In the genomic region with DNA sequence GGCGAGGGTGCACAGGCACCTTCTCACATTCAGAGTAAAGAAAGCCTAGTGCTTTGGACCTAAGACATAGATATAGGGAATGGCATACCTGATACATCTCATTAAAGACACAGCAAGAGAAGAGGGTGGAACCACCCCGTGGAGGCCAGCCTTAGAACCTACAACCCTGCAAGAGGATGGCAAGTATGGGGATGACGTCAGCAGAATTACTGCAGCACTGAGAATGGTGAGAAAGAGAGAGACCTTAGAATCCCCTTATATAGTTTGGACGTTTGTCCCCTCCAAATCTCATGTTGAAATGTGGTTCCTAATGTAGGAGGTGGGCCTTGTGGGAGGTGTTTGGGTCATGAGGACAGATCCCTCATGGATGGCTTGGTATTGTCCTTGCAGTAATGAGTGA, we compare ENCODE assay signal across 39 cellular contexts. TPM values are rescaled to one million over a fixed set of nuclear protein-coding genes. Genes with fewer than 3 reads are reported as not detected.
"Had no signal": no experiment of that assay in that cellular context is flagged by ENCODE, and none has a peak within 500 bp of the region (broad histone marks: within the 10 kb centered on the region; RNA-seq: fewer than 3 reads in every experiment).

No MANE protein-coding gene starts in this region.

- H3K4me3 Mint-ChIP-seq: activated CD4-positive, alpha-beta memory T cell treated with anti-CD3 and anti-CD28 coated beads, Interleukin-2, amount 10 ng/mL, durations not matched to agents 7 days and 5 days; activated CD4-positive, alpha-beta T cell treated with anti-CD3 and anti-CD28 coated beads for 36 hours; activated CD4-positive, alpha-beta T cell treated with anti-CD3 and anti-CD28 coated beads, Interleukin-2, amount 10 ng/mL, durations not matched to agents 7 days and 5 days; activated CD8-positive, alpha-beta memory T cell treated with anti-CD3 and anti-CD28 coated beads, Interleukin-2, amount 10 ng/mL, durations not matched to agents 7 days and 5 days; activated CD8-positive, alpha-beta T cell treated with anti-CD3 and anti-CD28 coated beads, Interleukin-2, amount 10 ng/mL, durations not matched to agents 7 days and 5 days; activated naive CD4-positive, alpha-beta T cell treated with anti-CD3 and anti-CD28 coated beads for 36 hours; activated naive CD8-positive, alpha-beta T cell treated with anti-CD3 and anti-CD28 coated beads for 36 hours; activated T-cell treated with anti-CD3 and anti-CD28 coated beads, Interleukin-2, amount 50 U/mL, for 4 hours; activated T-cell treated with anti-CD3 and anti-CD28 coated beads, Interleukin-2, amount 50 U/mL, for 72 hours; activated T-helper 1 cell treated with anti-CD3 and anti-CD28 coated beads, Interleukin-12 subunit alpha, Interleukin-12 subunit beta, Interleukin-2, Interleukin-4 antibody, amounts not matched to agents 30 ng/mL and 10 ng/mL and 1 ng/mL, durations not matched to agents 14 hours and 24 hours and 36 hours; activated T-helper 17 cell treated with anti-CD3 and anti-CD28 coated beads, Interleukin-2, amount 50 U/mL, for 72 hours; T-helper 1 cell treated with Interleukin-12 subunit alpha and Interleukin-12 subunit beta and Interleukin-4 antibody, amounts not matched to agents 30 μg/mL and 1 μg/mL, for 36 hours; T-helper 2 cell treated with Interferon-gamma antibody and Interleukin-4, amounts not matched to agents 5 μg/mL and 100 μg/mL, for 36 hours had no signal

- H3K36me3 Mint-ChIP-seq: activated CD8-positive, alpha-beta memory T cell treated with anti-CD3 and anti-CD28 coated beads, Interleukin-2, amount 10 ng/mL, durations not matched to agents 7 days and 5 days; activated naive CD4-positive, alpha-beta T cell treated with anti-CD3 and anti-CD28 coated beads, Interleukin-2, amount 50 U/mL, for 72 hours; activated naive CD8-positive, alpha-beta T cell treated with anti-CD3 and anti-CD28 coated beads for 36 hours had no signal

- H3K9me3 ChIP-seq: adrenal gland, body of pancreas, breast epithelium had no signal

- H3K4me1 Mint-ChIP-seq: activated CD4-positive, alpha-beta memory T cell treated with anti-CD3 and anti-CD28 coated beads, Interleukin-2, amount 10 ng/mL, durations not matched to agents 7 days and 5 days; activated CD4-positive, alpha-beta T cell treated with anti-CD3 and anti-CD28 coated beads for 36 hours; activated CD4-positive, alpha-beta T cell treated with anti-CD3 and anti-CD28 coated beads, Interleukin-2, amount 10 ng/mL, durations not matched to agents 7 days and 5 days; activated CD8-positive, alpha-beta memory T cell treated with anti-CD3 and anti-CD28 coated beads, Interleukin-2, amount 10 ng/mL, durations not matched to agents 7 days and 5 days; activated naive CD8-positive, alpha-beta T cell treated with anti-CD3 and anti-CD28 coated beads for 36 hours; activated T-helper 17 cell treated with anti-CD3 and anti-CD28 coated beads, Interleukin-2, amount 50 U/mL, for 72 hours had no signal

- H3K4me1 ChIP-seq: adrenal gland, body of pancreas, breast epithelium had no signal

- DNase-seq: activated CD4-positive, alpha-beta memory T cell treated with anti-CD3 and anti-CD28 coated beads, Interleukin-2, amount 10 ng/mL, durations not matched to agents 7 days and 5 days; activated CD4-positive, alpha-beta T cell treated with anti-CD3 and anti-CD28 coated beads for 1 hour; activated CD4-positive, alpha-beta T cell treated with anti-CD3 and anti-CD28 coated beads for 36 hours; activated CD4-positive, alpha-beta T cell treated with anti-CD3 and anti-CD28 coated beads for 48 hours; activated CD4-positive, alpha-beta T cell treated with anti-CD3 and anti-CD28 coated beads, Interleukin-2, amount 10 ng/mL, durations not matched to agents 7 days and 5 days; activated CD4-positive, alpha-beta T cell treated with anti-CD3 and anti-CD28 coated beads, Interleukin-2, amount 50 U/mL, for 48 hours; activated CD4-positive, CD25-positive, alpha-beta regulatory T cell; activated CD8-positive, alpha-beta memory T cell treated with anti-CD3 and anti-CD28 coated beads for 24 hours; activated CD8-positive, alpha-beta memory T cell treated with anti-CD3 and anti-CD28 coated beads, Interleukin-2, amount 10 ng/mL, durations not matched to agents 7 days and 5 days; activated CD8-positive, alpha-beta T cell treated with anti-CD3 and anti-CD28 coated beads, Interleukin-2, amount 10 ng/mL, durations not matched to agents 7 days and 5 days; activated effector memory CD4-positive, alpha-beta T cell treated with anti-CD3 and anti-CD28 coated beads, Interleukin-2, amount 50 U/mL, for 16 hours; activated gamma-delta T cell treated with Interleukin-2 at 50 U/mL for 16 hours; activated naive CD4-positive, alpha-beta T cell; activated naive CD4-positive, alpha-beta T cell treated with anti-CD3 and anti-CD28 coated beads for 36 hours; activated naive CD4-positive, alpha-beta T cell treated with anti-CD3 and anti-CD28 coated beads, Interleukin-2, amount 50 U/mL, for 16 hours; activated naive CD8-positive, alpha-beta T cell treated with anti-CD3 and anti-CD28 coated beads for 36 hours; activated T-cell treated with anti-CD3 and anti-CD28 coated beads for 4 hours; activated T-cell treated with anti-CD3 and anti-CD28 coated beads, Interleukin-2, amount 50 U/mL, for 1 hour; activated T-cell treated with anti-CD3 and anti-CD28 coated beads, Interleukin-2, amount 50 U/mL, for 4 hours; activated T-cell treated with anti-CD3 and anti-CD28 coated beads, Interleukin-2, amount 50 U/mL, for 72 hours; adrenal gland; amniotic stem cell; aorta; body of pancreas; brain microvascular endothelial cell; central memory CD4-positive, alpha-beta T cell; T-helper 2 cell; T-helper 9 cell had no signal

- FAIRE-seq: astrocyte, colon, TTC549 had no signal

- H3K27ac ChIP-seq: adrenal gland, body of pancreas, brain microvascular endothelial cell, breast epithelium, VCaP had no signal

- H3K9me3 Mint-ChIP-seq: activated CD4-positive, alpha-beta T cell treated with anti-CD3 and anti-CD28 coated beads, Interleukin-2, amount 10 ng/mL, durations not matched to agents 7 days and 5 days; activated T-helper 1 cell treated with anti-CD3 and anti-CD28 coated beads, Interleukin-12 subunit alpha, Interleukin-12 subunit beta, Interleukin-2, Interleukin-4 antibody, amounts not matched to agents 30 ng/mL and 10 ng/mL and 1 ng/mL, durations not matched to agents 14 hours and 24 hours and 36 hours had no signal

- H3K4me3 ChIP-seq: adrenal gland, body of pancreas, breast epithelium had no signal

- H3K27ac Mint-ChIP-seq: activated CD4-positive, alpha-beta memory T cell treated with anti-CD3 and anti-CD28 coated beads, Interleukin-2, amount 10 ng/mL, durations not matched to agents 7 days and 5 days; activated CD4-positive, alpha-beta T cell treated with anti-CD3 and anti-CD28 coated beads for 36 hours; activated CD4-positive, alpha-beta T cell treated with anti-CD3 and anti-CD28 coated beads, Interleukin-2, amount 10 ng/mL, durations not matched to agents 7 days and 5 days; activated CD8-positive, alpha-beta memory T cell treated with anti-CD3 and anti-CD28 coated beads, Interleukin-2, amount 10 ng/mL, durations not matched to agents 7 days and 5 days; activated CD8-positive, alpha-beta T cell treated with anti-CD3 and anti-CD28 coated beads, Interleukin-2, amount 10 ng/mL, durations not matched to agents 7 days and 5 days; activated naive CD4-positive, alpha-beta T cell treated with anti-CD3 and anti-CD28 coated beads for 36 hours; activated naive CD4-positive, alpha-beta T cell treated with anti-CD3 and anti-CD28 coated beads, Interleukin-2, amount 50 U/mL, for 72 hours; activated naive CD8-positive, alpha-beta T cell treated with anti-CD3 and anti-CD28 coated beads for 36 hours; activated T-cell treated with anti-CD3 and anti-CD28 coated beads, Interleukin-2, amount 50 U/mL, for 72 hours; activated T-helper 1 cell treated with anti-CD3 and anti-CD28 coated beads, Interleukin-12 subunit alpha, Interleukin-12 subunit beta, Interleukin-2, Interleukin-4 antibody, amounts not matched to agents 30 ng/mL and 10 ng/mL and 1 ng/mL, durations not matched to agents 14 hours and 24 hours and 36 hours; activated T-helper 17 cell treated with anti-CD3 and anti-CD28 coated beads, Interleukin-2, amount 50 U/mL, for 72 hours; T-helper 1 cell treated with Interleukin-12 subunit alpha and Interleukin-12 subunit beta and Interleukin-4 antibody, amounts not matched to agents 30 μg/mL and 1 μg/mL, for 36 hours; T-helper 2 cell treated with Interferon-gamma antibody and Interleukin-4, amounts not matched to agents 5 μg/mL and 100 μg/mL, for 36 hours had no signal

- H3K27me3 Mint-ChIP-seq: activated CD4-positive, alpha-beta memory T cell treated with anti-CD3 and anti-CD28 coated beads, Interleukin-2, amount 10 ng/mL, durations not matched to agents 7 days and 5 days; activated CD4-positive, alpha-beta T cell treated with anti-CD3 and anti-CD28 coated beads for 36 hours; activated CD4-positive, alpha-beta T cell treated with anti-CD3 and anti-CD28 coated beads, Interleukin-2, amount 10 ng/mL, durations not matched to agents 7 days and 5 days; activated CD8-positive, alpha-beta memory T cell treated with anti-CD3 and anti-CD28 coated beads, Interleukin-2, amount 10 ng/mL, durations not matched to agents 7 days and 5 days; activated naive CD8-positive, alpha-beta T cell treated with anti-CD3 and anti-CD28 coated beads for 36 hours; activated T-helper 17 cell treated with anti-CD3 and anti-CD28 coated beads, Interleukin-2, amount 50 U/mL, for 72 hours had no signal

- H3K27me3 ChIP-seq: adrenal gland, body of pancreas, brain microvascular endothelial cell, breast epithelium had no signal

- H3K36me3 ChIP-seq: adrenal gland, brain microvascular endothelial cell, breast epithelium had no signal

- ATAC-seq: activated CD4-positive, alpha-beta T cell treated with anti-CD3 and anti-CD28 coated beads for 36 hours; activated CD4-positive, CD25-positive, alpha-beta regulatory T cell treated with anti-CD3 and anti-CD28 coated beads, Interleukin-2, amount 50 U/mL, for 24 hours; activated CD8-positive, alpha-beta memory T cell treated with anti-CD3 and anti-CD28 coated beads, Interleukin-2, amount 10 ng/mL, durations not matched to agents 7 days and 5 days; activated CD8-positive, alpha-beta T cell treated with anti-CD3 and anti-CD28 coated beads, Interleukin-2, amount 10 ng/mL, durations not matched to agents 7 days and 5 days; activated naive CD4-positive, alpha-beta T cell treated with anti-CD3 and anti-CD28 coated beads, Interleukin-2, amount 50 U/mL, for 72 hours; activated T-cell treated with anti-CD3 and anti-CD28 coated beads, Interleukin-2, amount 50 U/mL, for 4 hours; activated T-cell treated with anti-CD3 and anti-CD28 coated beads, Interleukin-2, amount 50 U/mL, for 72 hours; activated T-helper 17 cell treated with anti-CD3 and anti-CD28 coated beads, Interleukin-2, amount 50 U/mL, for 72 hours; body of pancreas had no signal

RNA-seq across cellular contexts. Expression of gene ADCY2, which starts 28.2 kb away (rescaled TPM):
- total RNA-seq: activated CD4-positive, alpha-beta memory T cell treated with anti-CD3 and anti-CD28 coated beads, Interleukin-2, amount 10 ng/mL, durations not matched to agents 7 days and 5 days; activated CD4-positive, alpha-beta T cell treated with anti-CD3 and anti-CD28 coated beads for 36 hours; activated CD4-positive, alpha-beta T cell treated with anti-CD3 and anti-CD28 coated beads, Interleukin-2, amount 10 ng/mL, durations not matched to agents 7 days and 5 days; activated CD8-positive, alpha-beta memory T cell treated with anti-CD3 and anti-CD28 coated beads, Interleukin-2, amount 10 ng/mL, durations not matched to agents 7 days and 5 days; activated CD8-positive, alpha-beta T cell treated with anti-CD3 and anti-CD28 coated beads, Interleukin-2, amount 10 ng/mL, durations not matched to agents 7 days and 5 days; activated naive CD4-positive, alpha-beta T cell treated with anti-CD3 and anti-CD28 coated beads for 36 hours; activated naive CD4-positive, alpha-beta T cell treated with anti-CD3 and anti-CD28 coated beads, Interleukin-2, amount 50 U/mL, for 72 hours; activated naive CD8-positive, alpha-beta T cell treated with anti-CD3 and anti-CD28 coated beads for 36 hours; activated T-cell treated with anti-CD3 and anti-CD28 coated beads, Interleukin-2, amount 50 U/mL, for 72 hours; activated T-helper 1 cell treated with anti-CD3 and anti-CD28 coated beads, Interleukin-12 subunit alpha, Interleukin-12 subunit beta, Interleukin-2, Interleukin-4 antibody, amounts not matched to agents 30 ng/mL and 10 ng/mL and 1 ng/mL, durations not matched to agents 14 hours and 24 hours and 36 hours; activated T-helper 17 cell treated with anti-CD3 and anti-CD28 coated beads, Interleukin-2, amount 50 U/mL, for 72 hours had no signal
